In genomic region chr7:102466097-102466496, GRCh38 we compare ENCODE assay signal across 9 cellular contexts. TPM values are rescaled to one million over a fixed set of nuclear protein-coding genes. Genes with fewer than 3 reads are reported as not detected.
DNase-seq lines count a peak whose midpoint lies in the region; ATAC-seq and TF ChIP-seq lines count a peak whose summit lies in the region.
"Had no signal": no experiment of that assay in that cellular context is flagged by ENCODE, and none has a peak within 500 bp of the region (broad histone marks: within the 10 kb centered on the region; RNA-seq: fewer than 3 reads in every experiment).

No MANE protein-coding gene starts in this region.

- H3K27ac Mint-ChIP-seq in activated T-cell treated with anti-CD3 and anti-CD28 coated beads, Interleukin-2, amount 50 U/mL, for 72 hours: no peak overlapping the region
- no peak overlapping the region for H3K27ac Mint-ChIP-seq in activated CD4-positive, alpha-beta memory T cell treated with anti-CD3 and anti-CD28 coated beads for 36 hours
- H3K27ac Mint-ChIP-seq in stimulated activated naive CD8-positive, alpha-beta T cell treated with anti-CD3 and anti-CD28 coated beads, Interleukin-15, amount 100 ng/mL, for 72 hours: no peak overlapping the region

- H3K4me1 ChIP-seq in hepatocyte (ENCODE audit: insufficient read depth): peaks cover 7% of the 10 kb centered on the region

- no peaks in the 10 kb centered on the region for H3K9me2 ChIP-seq in hepatocyte (replicated peaks; ENCODE audit: insufficient read depth)

- 95% methylated on average over 7 of the region's 7 CpGs for WGBS in hepatocyte (ENCODE audit: low lambda C conversion rate, missing lambda C conversion rate)

- intact Hi-C loops in activated CD4-positive, alpha-beta memory T cell treated with anti-CD3 and anti-CD28 coated beads for 36 hours (cut with micrococcal nuclease): loop anchor here (5.0 kb wide), 1 partner anchor 64 kb away; no protein-coding TSS in a partner anchor

- no peaks in the 10 kb centered on the region for H3K9me3 Mint-ChIP-seq in activated T-cell treated with anti-CD3 and anti-CD28 coated beads, Interleukin-2, amount 50 U/mL, for 72 hours
- H3K9me3 Mint-ChIP-seq in activated CD4-positive, alpha-beta memory T cell treated with anti-CD3 and anti-CD28 coated beads for 36 hours: no peaks in the 10 kb centered on the region
- H3K9me3 Mint-ChIP-seq in stimulated activated naive CD8-positive, alpha-beta T cell treated with anti-CD3 and anti-CD28 coated beads, Interleukin-15, amount 100 ng/mL, for 72 hours: no peaks in the 10 kb centered on the region

- H2AFZ ChIP-seq in hepatocyte: no peak overlapping the region

- TF ChIP-seq CTCF in hepatocyte (IDR thresholded peaks at IDR 0.05; ENCODE audit: poor library complexity): no peak

- POLR2A ChIA-PET in activated CD4-positive, alpha-beta memory T cell treated with anti-CD3 and anti-CD28 coated beads for 36 hours (lab: Charles Lee): interaction anchor here (1.8 kb wide), 1 partner anchor 40 kb away, joined by 6 read pairs; no protein-coding TSS in a partner anchor

- peaks cover 37% of the 10 kb centered on the region for H3K4me1 Mint-ChIP-seq in activated T-cell treated with anti-CD3 and anti-CD28 coated beads, Interleukin-2, amount 50 U/mL, for 72 hours (ENCODE audit: low read depth)
- H3K4me1 Mint-ChIP-seq in activated CD4-positive, alpha-beta memory T cell treated with anti-CD3 and anti-CD28 coated beads for 36 hours (ENCODE audit: low read depth): peaks cover 28% of the 10 kb centered on the region
- peaks cover 51% of the 10 kb centered on the region for H3K4me1 Mint-ChIP-seq in stimulated activated naive CD8-positive, alpha-beta T cell treated with anti-CD3 and anti-CD28 coated beads, Interleukin-15, amount 100 ng/mL, for 72 hours

- no peak overlapping the region for H3K27ac ChIP-seq in hepatocyte

- H3K36me3 Mint-ChIP-seq in activated T-cell treated with anti-CD3 and anti-CD28 coated beads, Interleukin-2, amount 50 U/mL, for 72 hours (ENCODE audit: insufficient read depth in 2 of 2): peaks cover 0 to 2% of the 10 kb centered on the region in 2 donors
- H3K36me3 Mint-ChIP-seq in activated CD4-positive, alpha-beta memory T cell treated with anti-CD3 and anti-CD28 coated beads for 36 hours: no peaks in the 10 kb centered on the region

- H3K4me3 ChIP-seq in hepatocyte: no peak overlapping the region

- no peak for ATAC-seq in activated T-cell treated with anti-CD3 and anti-CD28 coated beads, Interleukin-2, amount 50 U/mL, for 72 hours (replicated peaks in 1 of 2)
- ATAC-seq in stimulated activated naive CD8-positive, alpha-beta T cell treated with anti-CD3 and anti-CD28 coated beads, Interleukin-15, amount 100 ng/mL, for 72 hours: no peak
- ATAC-seq in HG03354 (IDR thresholded peaks at IDR 0.05; ENCODE audit: poor library complexity, severe bottlenecking, unreplicated experiment): no peak

- H3K36me3 ChIP-seq in hepatocyte (replicated peaks; ENCODE audit: insufficient read depth, low read depth): no peaks in the 10 kb centered on the region

- H4K20me1 ChIP-seq in hepatocyte (ENCODE audit: insufficient read depth, poor library complexity, severe bottlenecking): no peaks in the 10 kb centered on the region

- CTCF ChIA-PET in activated CD4-positive, alpha-beta memory T cell treated with anti-CD3 and anti-CD28 coated beads for 36 hours (lab: Charles Lee): interaction anchor here (0.6 to 3.8 kb wide), 7 partner anchors 20 to 272 kb away, joined by 3 to 25 read pairs (median 4); no protein-coding TSS in a partner anchor

- no peak for DNase-seq in activated T-cell treated with anti-CD3 and anti-CD28 coated beads, Interleukin-2, amount 50 U/mL, for 72 hours
- DNase-seq in activated T-cell treated with anti-CD3 and anti-CD28 coated beads for 4 hours: no peak
- no peak for DNase-seq in activated CD4-positive, alpha-beta memory T cell treated with anti-CD3 and anti-CD28 coated beads for 36 hours
- DNase-seq in hepatocyte (ENCODE audit: low spot score): no peak
- no peak for DNase-seq in stimulated activated naive CD8-positive, alpha-beta T cell treated with anti-CD3 and anti-CD28 coated beads, Interleukin-15, amount 100 ng/mL, for 72 hours
- DNase-seq in GM19240 (ENCODE audit: insufficient read length, low spot score): no peak
- DNase-seq in NCI-H1417 (lab: John Stamatoyannopoulos, UW): no peak
- DNase-seq: NCI-H2107 had no signal

- peak overlapping the region; percentile 86 for H3K4me2 ChIP-seq in hepatocyte

- H3K79me2 ChIP-seq in hepatocyte: peaks cover 27% of the 10 kb centered on the region

- H3K27me3 ChIP-seq in hepatocyte: no peaks in the 10 kb centered on the region

- H3K4me3 Mint-ChIP-seq in activated T-cell treated with anti-CD3 and anti-CD28 coated beads, Interleukin-2, amount 50 U/mL, for 72 hours: peak overlapping the region; percentile 94 to 96
- peak overlapping the region; percentile 93 for H3K4me3 Mint-ChIP-seq in activated CD4-positive, alpha-beta memory T cell treated with anti-CD3 and anti-CD28 coated beads for 36 hours
- H3K4me3 Mint-ChIP-seq in stimulated activated naive CD8-positive, alpha-beta T cell treated with anti-CD3 and anti-CD28 coated beads, Interleukin-15, amount 100 ng/mL, for 72 hours: peak overlapping the region; percentile 95 to 96

- H3K9me3 ChIP-seq in hepatocyte (ENCODE audit: low read depth): no peaks in the 10 kb centered on the region

- no peaks in the 10 kb centered on the region for H3K27me3 Mint-ChIP-seq in activated T-cell treated with anti-CD3 and anti-CD28 coated beads, Interleukin-2, amount 50 U/mL, for 72 hours (ENCODE audit: low read depth)
- H3K27me3 Mint-ChIP-seq in activated CD4-positive, alpha-beta memory T cell treated with anti-CD3 and anti-CD28 coated beads for 36 hours: no peaks in the 10 kb centered on the region
- H3K27me3 Mint-ChIP-seq in stimulated activated naive CD8-positive, alpha-beta T cell treated with anti-CD3 and anti-CD28 coated beads, Interleukin-15, amount 100 ng/mL, for 72 hours: no peaks in the 10 kb centered on the region

RNA-seq across cellular contexts. Expression of gene LRWD1, which starts 1.3 kb away (rescaled TPM):
- 10 to 100 TPM; 13.1 to 13.6 TPM for total RNA-seq in activated T-cell treated with anti-CD3 and anti-CD28 coated beads, Interleukin-2, amount 50 U/mL, for 72 hours
- 10 to 100 TPM; 16.4 to 20.0 TPM for total RNA-seq in activated CD4-positive, alpha-beta memory T cell treated with anti-CD3 and anti-CD28 coated beads for 36 hours
- 16.0 and 19.0 TPM in 2 replicates for total RNA-seq in hepatocyte
- polyA plus RNA-seq in hepatocyte: 17.8 and 18.3 TPM in 2 replicates

RNA-seq across cellular contexts. Expression of gene ALKBH4, which starts 1.4 kb away (rescaled TPM):
- 10 to 100 TPM in 1 of 2 donors, 1 to 10 TPM in 1; 9.1 to 11.8 TPM for total RNA-seq in activated T-cell treated with anti-CD3 and anti-CD28 coated beads, Interleukin-2, amount 50 U/mL, for 72 hours
- 1 to 10 TPM; 7.7 to 7.8 TPM for total RNA-seq in activated CD4-positive, alpha-beta memory T cell treated with anti-CD3 and anti-CD28 coated beads for 36 hours
- 10.1 and 13.3 TPM in 2 replicates for total RNA-seq in hepatocyte
- 15.8 TPM in 2 replicates for polyA plus RNA-seq in hepatocyte

RNA-seq across cellular contexts. Expression of gene POLR2J, which starts 12.6 kb away (rescaled TPM):
- total RNA-seq in activated T-cell treated with anti-CD3 and anti-CD28 coated beads, Interleukin-2, amount 50 U/mL, for 72 hours: 10 to 100 TPM; 40.5 to 53.5 TPM
- 10 to 100 TPM; 44.4 to 44.7 TPM for total RNA-seq in activated CD4-positive, alpha-beta memory T cell treated with anti-CD3 and anti-CD28 coated beads for 36 hours
- total RNA-seq in hepatocyte: 16.3 and 22.4 TPM in 2 replicates
- polyA plus RNA-seq in hepatocyte: 77.4 and 83.2 TPM in 2 replicates

RNA-seq across cellular contexts. Expression of gene ORAI2, which starts 32.7 kb away (rescaled TPM):
- 10 to 100 TPM; 37.8 to 42.2 TPM for total RNA-seq in activated T-cell treated with anti-CD3 and anti-CD28 coated beads, Interleukin-2, amount 50 U/mL, for 72 hours
- 10 to 100 TPM; 28.7 to 31.5 TPM for total RNA-seq in activated CD4-positive, alpha-beta memory T cell treated with anti-CD3 and anti-CD28 coated beads for 36 hours
- total RNA-seq in hepatocyte: 25.9 and 33.6 TPM in 2 replicates
- 32.3 and 41.9 TPM in 2 replicates for polyA plus RNA-seq in hepatocyte

RNA-seq across cellular contexts. Expression of gene RASA4B, which starts 51.5 kb away (rescaled TPM):
- 10 to 100 TPM; 20.0 to 29.8 TPM for total RNA-seq in activated T-cell treated with anti-CD3 and anti-CD28 coated beads, Interleukin-2, amount 50 U/mL, for 72 hours
- total RNA-seq in activated CD4-positive, alpha-beta memory T cell treated with anti-CD3 and anti-CD28 coated beads for 36 hours: 10 to 100 TPM; 10.2 to 10.4 TPM
- total RNA-seq in hepatocyte: 0.52 and 3.2 TPM in 2 replicates
- 7.3 and 9.3 TPM in 2 replicates for polyA plus RNA-seq in hepatocyte
